In genomic region chr5:12217039-12217438, GRCh38 we compare ENCODE assay signal across 1 cellular context.
TF ChIP-seq lines count a peak whose summit lies in the region.

No MANE protein-coding gene starts in this region.

TF ChIP-seq in WTC11, 78 proteins besides CTCF, POLR2A, EP300 and RAD21 (continued from another document):
- TF ChIP-seq RELA (CRISPR knock-in tag; IDR thresholded peaks at IDR 0.05; ENCODE audit: borderline replicate concordance) (no peak), ERG (CRISPR knock-in tag; IDR thresholded peaks at IDR 0.05) (no peak), AFF4 (CRISPR knock-in tag; IDR thresholded peaks at IDR 0.05; ENCODE audit: borderline replicate concordance) (no peak), ZNF423 (CRISPR knock-in tag; IDR thresholded peaks at IDR 0.05) (no peak), CREB1 (CRISPR knock-in tag; IDR thresholded peaks at IDR 0.05) (no peak)
